Comparison of ENCODE assay signal across 2 cellular contexts in genomic region chr15:43406808-43407207, GRCh38.
TF ChIP-seq lines count a peak whose summit lies in the region.

No MANE protein-coding gene starts in this region.

TF ChIP-seq in A549, 52 proteins besides CTCF, POLR2A, EP300 and RAD21:
- TF ChIP-seq RFX5 (IDR thresholded peaks at IDR 0.05) (no peak), HOXB13 (CRISPR knock-in tag; IDR thresholded peaks at IDR 0.05; ENCODE audit: low read depth) (no peak), ZNF302 (CRISPR knock-in tag; IDR thresholded peaks at IDR 0.05) (no peak), MAFK (IDR thresholded peaks at IDR 0.05; ENCODE audit: partially characterized antibody) (peak; percentile 40)
TF ChIP-seq in A549: peak in this region for 1.

TF ChIP-seq in HepG2, 621 proteins besides CTCF, POLR2A, EP300 and RAD21:
- TF ChIP-seq XBP1 (CRISPR knock-in tag; IDR thresholded peaks at IDR 0.05) (no peak), SMAD3 (CRISPR knock-in tag; IDR thresholded peaks at IDR 0.05) (no peak), MAFF (IDR thresholded peaks at IDR 0.05; ENCODE audit: low read depth, low read length) (peak; percentile 48; the same call in 1 of the 2 replicates), MAFK (conservative IDR thresholded peaks at IDR 0.05 in 1 of 2, IDR thresholded peaks at IDR 0.05 in 1 of 2; ENCODE audit: low read length in 2 of 2) (peak; percentile 27 to 70; a peak in 2 of 4 replicates), LRRFIP1 (CRISPR knock-in tag; conservative IDR thresholded peaks at IDR 0.05) (no peak), ZSCAN21 (CRISPR knock-in tag; IDR thresholded peaks at IDR 0.05; ENCODE audit: borderline replicate concordance) (no peak), HOXA3 (CRISPR knock-in tag; IDR thresholded peaks at IDR 0.05) (no peak)
- TF ChIP-seq, protein P1, sequence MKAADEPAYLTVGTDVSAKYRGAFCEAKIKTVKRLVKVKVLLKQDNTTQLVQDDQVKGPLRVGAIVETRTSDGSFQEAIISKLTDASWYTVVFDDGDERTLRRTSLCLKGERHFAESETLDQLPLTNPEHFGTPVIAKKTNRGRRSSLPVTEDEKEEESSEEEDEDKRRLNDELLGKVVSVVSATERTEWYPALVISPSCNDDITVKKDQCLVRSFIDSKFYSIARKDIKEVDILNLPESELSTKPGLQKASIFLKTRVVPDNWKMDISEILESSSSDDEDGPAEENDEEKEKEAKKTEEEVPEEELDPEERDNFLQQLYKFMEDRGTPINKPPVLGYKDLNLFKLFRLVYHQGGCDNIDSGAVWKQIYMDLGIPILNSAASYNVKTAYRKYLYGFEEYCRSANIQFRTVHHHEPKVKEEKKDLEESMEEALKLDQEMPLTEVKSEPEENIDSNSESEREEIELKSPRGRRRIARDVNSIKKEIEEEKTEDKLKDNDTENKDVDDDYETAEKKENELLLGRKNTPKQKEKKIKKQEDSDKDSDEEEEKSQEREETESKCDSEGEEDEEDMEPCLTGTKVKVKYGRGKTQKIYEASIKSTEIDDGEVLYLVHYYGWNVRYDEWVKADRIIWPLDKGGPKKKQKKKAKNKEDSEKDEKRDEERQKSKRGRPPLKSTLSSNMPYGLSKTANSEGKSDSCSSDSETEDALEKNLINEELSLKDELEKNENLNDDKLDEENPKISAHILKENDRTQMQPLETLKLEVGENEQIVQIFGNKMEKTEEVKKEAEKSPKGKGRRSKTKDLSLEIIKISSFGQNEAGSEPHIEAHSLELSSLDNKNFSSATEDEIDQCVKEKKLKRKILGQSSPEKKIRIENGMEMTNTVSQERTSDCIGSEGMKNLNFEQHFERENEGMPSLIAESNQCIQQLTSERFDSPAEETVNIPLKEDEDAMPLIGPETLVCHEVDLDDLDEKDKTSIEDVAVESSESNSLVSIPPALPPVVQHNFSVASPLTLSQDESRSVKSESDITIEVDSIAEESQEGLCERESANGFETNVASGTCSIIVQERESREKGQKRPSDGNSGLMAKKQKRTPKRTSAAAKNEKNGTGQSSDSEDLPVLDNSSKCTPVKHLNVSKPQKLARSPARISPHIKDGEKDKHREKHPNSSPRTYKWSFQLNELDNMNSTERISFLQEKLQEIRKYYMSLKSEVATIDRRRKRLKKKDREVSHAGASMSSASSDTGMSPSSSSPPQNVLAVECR (CRISPR knock-in tag; IDR thresholded peaks at IDR 0.05; ENCODE audit: borderline replicate concordance), result no peak
TF ChIP-seq in HepG2: peak in this region for 2.
